Comparison of ENCODE assay signal across 9 cellular contexts in the genomic region with DNA sequence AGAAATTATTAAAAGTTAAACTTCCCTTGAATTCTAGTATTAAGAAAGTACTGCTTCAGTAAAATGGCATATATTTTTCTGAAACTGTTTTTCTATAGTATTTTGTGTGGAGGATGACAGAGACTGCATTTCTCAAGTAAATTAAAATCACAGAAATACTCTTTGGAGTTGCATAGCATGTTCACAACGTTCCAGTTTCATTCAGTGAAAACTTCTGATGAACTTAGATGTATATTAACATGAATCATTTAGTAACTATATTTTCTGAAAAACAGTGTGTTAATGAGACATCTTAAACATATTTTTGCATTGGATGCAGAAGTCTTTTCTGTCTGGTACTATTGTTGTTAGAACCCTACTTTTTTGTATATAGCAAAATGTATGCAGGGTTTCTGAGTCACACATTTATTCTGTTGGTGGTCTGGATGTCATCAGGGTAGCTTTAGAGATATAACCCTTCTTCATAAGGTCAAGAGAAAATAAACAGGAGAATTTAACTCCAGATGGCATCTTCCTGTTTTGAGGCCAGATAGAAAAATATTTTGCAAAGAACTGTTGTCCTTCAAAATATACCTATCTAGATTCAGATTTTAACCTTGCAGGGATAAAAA. TPM values are rescaled to one million over a fixed set of nuclear protein-coding genes. Genes with fewer than 3 reads are reported as not detected.
DNase-seq lines count a peak whose midpoint lies in the region; ATAC-seq and TF ChIP-seq lines count a peak whose summit lies in the region.
"Had no signal": no experiment of that assay in that cellular context is flagged by ENCODE, and none has a peak within 500 bp of the region (broad histone marks: within the 10 kb centered on the region; RNA-seq: fewer than 3 reads in every experiment).

No MANE protein-coding gene starts in this region.

- H3K27me3 ChIP-seq in esophagus muscularis mucosa (no peaks in the 10 kb centered on the region), thyroid gland (no peaks in the 10 kb centered on the region), H7 (ENCODE audit: control insufficient read depth, insufficient read depth, low read length) (no peaks in the 10 kb centered on the region)

- peaks cover 0 to 63% (median 47%) of the 10 kb centered on the region in 4 donors for H3K4me1 ChIP-seq in esophagus muscularis mucosa
- peaks cover 3 to 5% of the 10 kb centered on the region in 2 donors for H3K4me1 ChIP-seq in thyroid gland

- TF ChIP-seq CTCF in esophagus muscularis mucosa (IDR thresholded peaks at IDR 0.05) (no peak), thyroid gland (IDR thresholded peaks at IDR 0.05) (no peak)

- 5% methylated on average over 1 of the region's 1 CpG for WGBS in esophagus muscularis mucosa
- whole genome bisulfite sequencing in thyroid gland, 2 donors = 15 to 16% methylated on average over 1 of the region's 1 CpG

- no peaks in the 10 kb centered on the region for H3K9me3 ChIP-seq in esophagus muscularis mucosa
- no peaks in the 10 kb centered on the region for H3K9me3 ChIP-seq in thyroid gland

- no peaks in the 10 kb centered on the region for H3K36me3 Mint-ChIP-seq in activated T-cell treated with anti-CD3 and anti-CD28 coated beads, Interleukin-2, amount 50 U/mL, for 72 hours (ENCODE audit: insufficient read depth in 2 of 2)
- no peaks in the 10 kb centered on the region for H3K36me3 Mint-ChIP-seq in natural killer cell treated with Interleukin-12 subunit alpha and Interleukin-12 subunit beta and Interleukin-15 and Interleukin-18, amount 100 ng/mL, for 72 hours

- H3K4me1 Mint-ChIP-seq in activated T-cell treated with anti-CD3 and anti-CD28 coated beads, Interleukin-2, amount 50 U/mL, for 72 hours (ENCODE audit: low read depth) = peaks cover 17% of the 10 kb centered on the region
- H3K4me1 Mint-ChIP-seq in natural killer cell treated with Interleukin-12 subunit alpha and Interleukin-12 subunit beta and Interleukin-15 and Interleukin-18, amount 100 ng/mL, for 72 hours (ENCODE audit: low read depth in 2 of 2) = no peaks in the 10 kb centered on the region

- H3K27me3 Mint-ChIP-seq in activated T-cell treated with anti-CD3 and anti-CD28 coated beads, Interleukin-2, amount 50 U/mL, for 72 hours (ENCODE audit: low read depth) = peaks cover 15% of the 10 kb centered on the region
- H3K27me3 Mint-ChIP-seq in natural killer cell treated with Interleukin-12 subunit alpha and Interleukin-12 subunit beta and Interleukin-15 and Interleukin-18, amount 100 ng/mL, for 72 hours = no peaks in the 10 kb centered on the region

- intact Hi-C loops in esophagus muscularis mucosa (cut with DNase I) (loop anchor here (5.0 to 10.0 kb wide), 4 partner anchors 84 to 684 kb away; a partner anchor contains a TSS), thyroid gland (cut with DNase I) (no loop called here)

- peak overlapping the region; percentile 67 to 71 for H3K4me3 Mint-ChIP-seq in activated T-cell treated with anti-CD3 and anti-CD28 coated beads, Interleukin-2, amount 50 U/mL, for 72 hours
- H3K4me3 Mint-ChIP-seq in natural killer cell treated with Interleukin-12 subunit alpha and Interleukin-12 subunit beta and Interleukin-15 and Interleukin-18, amount 100 ng/mL, for 72 hours = no peak overlapping the region

- peak overlapping the region; percentile 50 to 63 (median 60) for H3K4me3 ChIP-seq in esophagus muscularis mucosa
- no peak overlapping the region for H3K4me3 ChIP-seq in thyroid gland (replicated peaks in 1 of 3)
- H3K4me3 ChIP-seq in H7 (ENCODE audit: insufficient read depth, low read depth, low read length) = no peak overlapping the region

- ATAC-seq in activated T-cell treated with anti-CD3 and anti-CD28 coated beads, Interleukin-2, amount 50 U/mL, for 72 hours (replicated peaks in 1 of 2) = peak; percentile 31 to 51
- ATAC-seq in HG03097 (IDR thresholded peaks at IDR 0.05; ENCODE audit: low FRiP score, unreplicated experiment) = peak; percentile 12
- no peak for ATAC-seq in natural killer cell treated with Interleukin-12 subunit alpha and Interleukin-12 subunit beta and Interleukin-15 and Interleukin-18, amount 100 ng/mL, for 72 hours

- no peak for TF ChIP-seq EP300 in esophagus muscularis mucosa (IDR thresholded peaks at IDR 0.05)

- H3K27ac Mint-ChIP-seq in activated T-cell treated with anti-CD3 and anti-CD28 coated beads, Interleukin-2, amount 50 U/mL, for 72 hours = peak overlapping the region; percentile 89
- no peak overlapping the region for H3K27ac Mint-ChIP-seq in natural killer cell treated with Interleukin-12 subunit alpha and Interleukin-12 subunit beta and Interleukin-15 and Interleukin-18, amount 100 ng/mL, for 72 hours

- H3K36me3 ChIP-seq in esophagus muscularis mucosa = no peaks in the 10 kb centered on the region
- H3K36me3 ChIP-seq in thyroid gland = no peaks in the 10 kb centered on the region
- H3K36me3 ChIP-seq in H7 (replicated peaks; ENCODE audit: control insufficient read depth, insufficient read depth, low read length) = no peaks in the 10 kb centered on the region

- no peak for DNase-seq in activated T-cell treated with anti-CD3 and anti-CD28 coated beads, Interleukin-2, amount 50 U/mL, for 72 hours
- no peak for DNase-seq in activated T-cell treated with anti-CD3 and anti-CD28 coated beads, Interleukin-2, amount 50 U/mL, for 1 hour
- DNase-seq in esophagus muscularis mucosa (ENCODE audit: extremely low spot score) (no peak), thyroid gland (no peak), H7 (no peak)
- DNase-seq in activated CD8-positive, alpha-beta memory T cell treated with anti-CD3 and anti-CD28 coated beads, Interleukin-2, amount 50 U/mL, for 48 hours = no peak
- no peak for DNase-seq in natural killer cell treated with Interleukin-12 subunit alpha and Interleukin-12 subunit beta and Interleukin-15 and Interleukin-18, amount 100 ng/mL, for 72 hours (ENCODE audit: low spot score)

- no peak for TF ChIP-seq POLR2A in esophagus muscularis mucosa (IDR thresholded peaks at IDR 0.05; ENCODE audit: low read depth)
- TF ChIP-seq POLR2A in thyroid gland (IDR thresholded peaks at IDR 0.05) = no peak

- H3K27ac ChIP-seq in esophagus muscularis mucosa (replicated peaks in 1 of 4) (peak overlapping the region; percentile 79 to 84 (median 82)), thyroid gland (peak overlapping the region; percentile 56 to 87 (median 72))
- H3K27ac ChIP-seq: C4-2B had no signal

- no peaks in the 10 kb centered on the region for H3K9me3 Mint-ChIP-seq in activated T-cell treated with anti-CD3 and anti-CD28 coated beads, Interleukin-2, amount 50 U/mL, for 72 hours
- no peaks in the 10 kb centered on the region for H3K9me3 Mint-ChIP-seq in natural killer cell treated with Interleukin-12 subunit alpha and Interleukin-12 subunit beta and Interleukin-15 and Interleukin-18, amount 100 ng/mL, for 72 hours

RNA-seq across cellular contexts. Expression of a gene that starts 5.1 kb away (rescaled TPM):
- total RNA-seq in activated T-cell treated with anti-CD3 and anti-CD28 coated beads, Interleukin-2, amount 50 U/mL, for 72 hours = under 1 TPM in 1 of 2 donors, not detected in 1; 0.12 TPM
- total RNA-seq in esophagus muscularis mucosa (100 to 1,000 TPM; 182 to 480 (median 236) TPM), thyroid gland (100 to 1,000 TPM in 1 of 4 donors, 10 to 100 TPM in 3; 36.4 to 151 (median 62.3) TPM)
- total RNA-seq in H7 (2014; rRNA removed; shearing (Covaris generic)) = not detected in 2 replicates
- not detected for total RNA-seq in natural killer cell treated with Interleukin-12 subunit alpha and Interleukin-12 subunit beta and Interleukin-15 and Interleukin-18, amount 100 ng/mL, for 72 hours

Comparison
In these comparisons a context has a peak if more than half of its experiments do, and no peak if none do; other contexts are left out.
1. ATAC-seq: peak in activated T-cell treated with anti-CD3 and anti-CD28 coated beads, Interleukin-2, amount 50 U/mL, for 72 hours (2 of 2) and HG03097 (single experiment); none in natural killer cell treated with Interleukin-12 subunit alpha and Interleukin-12 subunit beta and Interleukin-15 and Interleukin-18, amount 100 ng/mL, for 72 hours (0 of 2).
2. H3K4me3 ChIP-seq: peak in esophagus muscularis mucosa (4 of 4); none in thyroid gland (0 of 3) and H7 (single experiment).
3. RNA of a gene that starts 5.1 kb away (total RNA-seq): 182 to 480 TPM in esophagus muscularis mucosa and 36.4 to 151 TPM in thyroid gland; 0.12 TPM in activated T-cell treated with anti-CD3 and anti-CD28 coated beads, Interleukin-2, amount 50 U/mL, for 72 hours, not detected in H7 and not detected in natural killer cell treated with Interleukin-12 subunit alpha and Interleukin-12 subunit beta and Interleukin-15 and Interleukin-18, amount 100 ng/mL, for 72 hours; every median in the first group is over 10 times any median in the second.